In the genomic region with DNA sequence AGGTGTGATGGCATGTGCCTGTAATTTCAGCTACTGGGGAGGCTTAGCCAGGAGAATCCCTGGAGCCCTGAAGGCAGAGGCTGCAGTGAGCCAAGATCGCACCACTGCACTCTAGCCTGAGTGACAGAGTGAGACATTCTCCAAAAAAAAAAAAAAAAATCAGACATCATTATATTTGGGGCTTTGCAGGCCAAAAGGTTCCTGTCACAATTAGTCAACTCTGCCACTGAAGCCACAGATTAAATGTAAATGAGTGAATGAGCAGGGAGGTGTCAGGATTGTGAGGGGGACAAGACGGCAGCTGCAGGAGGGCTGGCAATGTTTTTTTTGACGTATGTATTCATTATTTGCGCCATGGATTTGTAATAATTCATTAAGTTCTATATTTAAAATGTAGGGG, we compare ENCODE assay signal across 15 cellular contexts. TPM values are rescaled to one million over a fixed set of nuclear protein-coding genes. Genes with fewer than 3 reads are reported as not detected.
DNase-seq lines count a peak whose midpoint lies in the region; ATAC-seq, FAIRE-seq and TF ChIP-seq lines count a peak whose summit lies in the region.
"Had no signal": no experiment of that assay in that cellular context is flagged by ENCODE, and none has a peak within 500 bp of the region (broad histone marks: within the 10 kb centered on the region; RNA-seq: fewer than 3 reads in every experiment).

No MANE protein-coding gene starts in this region.

- no peak overlapping the region for H3K27ac ChIP-seq in CD8-positive, alpha-beta T cell (ENCODE audit: low read depth, low read length)
- no peak overlapping the region for H3K27ac ChIP-seq in keratinocyte (ENCODE audit: control insufficient read depth, insufficient read depth, low read length)
- H3K27ac ChIP-seq: 22Rv1 had no signal

- intact Hi-C loops in activated CD8-positive, alpha-beta T cell treated with anti-CD3 and anti-CD28 coated beads for 36 hours (cut with micrococcal nuclease): loop anchor here (5.0 kb wide), 1 partner anchor 83 kb away; no protein-coding TSS in a partner anchor
- intact Hi-C loops in CD8-positive, alpha-beta T cell (cut with DNase I, micrococcal nuclease): loop anchor here (5.0 to 10.0 kb wide), 5 partner anchors 120 to 772 kb away; a partner anchor contains a TSS

- H3K79me2 ChIP-seq in keratinocyte (ENCODE audit: control insufficient read depth, insufficient read depth, low read length): peaks cover 37% of the 10 kb centered on the region

- dilution Hi-C loops in keratinocyte (cut with MboI; ENCODE audit: extremely low pct_ligation_motif_present, low sequenced_read_pairs): no loop called here

- CTCF ChIA-PET in activated CD8-positive, alpha-beta T cell treated with anti-CD3 and anti-CD28 coated beads for 36 hours (lab: Charles Lee): no interaction called here
- CTCF ChIA-PET in activated CD8-positive, alpha-beta T cell treated with anti-CD3 and anti-CD28 coated beads, Interleukin-2, amount 10 ng/mL, durations not matched to agents 7 days and 5 days (lab: Charles Lee): no interaction called here
- CTCF ChIA-PET in CD8-positive, alpha-beta T cell (lab: Charles Lee): no interaction called here
- CTCF ChIA-PET in activated CD4-positive, alpha-beta memory T cell treated with anti-CD3 and anti-CD28 coated beads, Interleukin-2, amount 10 ng/mL, durations not matched to agents 7 days and 5 days (lab: Charles Lee): no interaction called here

- H3K36me3 ChIP-seq in CD8-positive, alpha-beta T cell (ENCODE audit: insufficient read depth, low read length): peaks cover 5% of the 10 kb centered on the region
- H3K36me3 ChIP-seq in keratinocyte (ENCODE audit: control insufficient read depth in 2 of 2, extremely low read depth in 1 of 2, insufficient read depth in 2 of 2, low read length in 2 of 2): peaks cover 2 to 6% of the 10 kb centered on the region in 2 experiments

- no peaks in the 10 kb centered on the region for H3K9me1 ChIP-seq in keratinocyte (ENCODE audit: control insufficient read depth, extremely low read depth, insufficient read depth, low read length)

- H3K4me3 Mint-ChIP-seq in activated CD8-positive, alpha-beta T cell treated with anti-CD3 and anti-CD28 coated beads for 36 hours: no peak overlapping the region
- H3K4me3 Mint-ChIP-seq in activated CD8-positive, alpha-beta T cell treated with anti-CD3 and anti-CD28 coated beads, Interleukin-2, amount 10 ng/mL, durations not matched to agents 7 days and 5 days: no peak overlapping the region
- H3K4me3 Mint-ChIP-seq in CD8-positive, alpha-beta T cell: no peak overlapping the region
- no peak overlapping the region for H3K4me3 Mint-ChIP-seq in activated CD4-positive, alpha-beta memory T cell treated with anti-CD3 and anti-CD28 coated beads, Interleukin-2, amount 10 ng/mL, durations not matched to agents 7 days and 5 days

- no peaks in the 10 kb centered on the region for H3K9me3 Mint-ChIP-seq in activated CD8-positive, alpha-beta T cell treated with anti-CD3 and anti-CD28 coated beads for 36 hours
- no peaks in the 10 kb centered on the region for H3K9me3 Mint-ChIP-seq in activated CD8-positive, alpha-beta T cell treated with anti-CD3 and anti-CD28 coated beads, Interleukin-2, amount 10 ng/mL, durations not matched to agents 7 days and 5 days (ENCODE audit: insufficient read depth)
- H3K9me3 Mint-ChIP-seq in CD8-positive, alpha-beta T cell: no peaks in the 10 kb centered on the region
- H3K9me3 Mint-ChIP-seq in activated CD4-positive, alpha-beta memory T cell treated with anti-CD3 and anti-CD28 coated beads, Interleukin-2, amount 10 ng/mL, durations not matched to agents 7 days and 5 days: no peaks in the 10 kb centered on the region

- no peaks in the 10 kb centered on the region for H4K20me1 ChIP-seq in keratinocyte (ENCODE audit: control insufficient read depth, extremely low read depth, insufficient read depth, low read length)

- H3K27me3 ChIP-seq in CD8-positive, alpha-beta T cell (ENCODE audit: insufficient read depth, low read length): no peaks in the 10 kb centered on the region
- H3K27me3 ChIP-seq in keratinocyte (ENCODE audit: control insufficient read depth, extremely low read depth, insufficient read depth, low read length): no peaks in the 10 kb centered on the region

- TF ChIP-seq CTCF in activated CD8-positive, alpha-beta T cell treated with anti-CD3 and anti-CD28 coated beads for 36 hours (IDR thresholded peaks at IDR 0.05): no peak
- no peak for TF ChIP-seq CTCF in CD8-positive, alpha-beta T cell (IDR thresholded peaks at IDR 0.05)
- TF ChIP-seq CTCF in keratinocyte (optimal IDR thresholded peaks at IDR 0.05 in 1 of 3, IDR thresholded peaks at IDR 0.05 in 1 of 3, conservative IDR thresholded peaks at IDR 0.05 in 1 of 3; ENCODE audit: extremely low read depth in 1 of 3, insufficient read depth in 2 of 3, low read length in 3 of 3): no peak

- FAIRE-seq in keratinocyte (lab: Jason Lieb, UNC): no peak
- FAIRE-seq: G401.6, GM19239, H1 had no signal

- H3K4me1 ChIP-seq in CD8-positive, alpha-beta T cell (ENCODE audit: insufficient read depth, low read length): peaks cover 21% of the 10 kb centered on the region
- no peaks in the 10 kb centered on the region for H3K4me1 ChIP-seq in keratinocyte (ENCODE audit: control insufficient read depth, extremely low read depth, insufficient read depth, low read length)

- no peak for ATAC-seq in activated CD8-positive, alpha-beta T cell treated with anti-CD3 and anti-CD28 coated beads for 36 hours
- ATAC-seq in activated CD8-positive, alpha-beta T cell treated with anti-CD3 and anti-CD28 coated beads, Interleukin-2, amount 10 ng/mL, durations not matched to agents 7 days and 5 days: no peak
- no peak for ATAC-seq in CD8-positive, alpha-beta T cell
- ATAC-seq in HG03521 (IDR thresholded peaks at IDR 0.05; ENCODE audit: unreplicated experiment) (no peak), GM19467 (IDR thresholded peaks at IDR 0.05; ENCODE audit: unreplicated experiment) (no peak)

- H3K27ac Mint-ChIP-seq in activated CD8-positive, alpha-beta T cell treated with anti-CD3 and anti-CD28 coated beads for 36 hours: no peak overlapping the region
- no peak overlapping the region for H3K27ac Mint-ChIP-seq in activated CD8-positive, alpha-beta T cell treated with anti-CD3 and anti-CD28 coated beads, Interleukin-2, amount 10 ng/mL, durations not matched to agents 7 days and 5 days
- peak overlapping the region; percentile 45 for H3K27ac Mint-ChIP-seq in CD8-positive, alpha-beta T cell
- peak overlapping the region; percentile 31 for H3K27ac Mint-ChIP-seq in activated CD4-positive, alpha-beta memory T cell treated with anti-CD3 and anti-CD28 coated beads, Interleukin-2, amount 10 ng/mL, durations not matched to agents 7 days and 5 days

- no peaks in the 10 kb centered on the region for H3K27me3 Mint-ChIP-seq in activated CD8-positive, alpha-beta T cell treated with anti-CD3 and anti-CD28 coated beads for 36 hours
- no peaks in the 10 kb centered on the region for H3K27me3 Mint-ChIP-seq in activated CD8-positive, alpha-beta T cell treated with anti-CD3 and anti-CD28 coated beads, Interleukin-2, amount 10 ng/mL, durations not matched to agents 7 days and 5 days (ENCODE audit: low read depth)
- no peaks in the 10 kb centered on the region for H3K27me3 Mint-ChIP-seq in CD8-positive, alpha-beta T cell (ENCODE audit: low read depth)
- no peaks in the 10 kb centered on the region for H3K27me3 Mint-ChIP-seq in activated CD4-positive, alpha-beta memory T cell treated with anti-CD3 and anti-CD28 coated beads, Interleukin-2, amount 10 ng/mL, durations not matched to agents 7 days and 5 days

- peak overlapping the region; percentile 25 for H3K4me2 ChIP-seq in keratinocyte (ENCODE audit: control insufficient read depth, extremely low read depth, insufficient read depth, low read depth, low read length)

- no peaks in the 10 kb centered on the region for H3K9me3 ChIP-seq in CD8-positive, alpha-beta T cell (ENCODE audit: low read length)
- no peaks in the 10 kb centered on the region for H3K9me3 ChIP-seq in keratinocyte (ENCODE audit: control insufficient read depth, low read depth, low read length)
- H3K9me3 ChIP-seq: HAP-1 had no signal

- H3K9ac ChIP-seq in keratinocyte (ENCODE audit: control insufficient read depth, extremely low read depth, insufficient read depth, low read length): no peak overlapping the region

- POLR2A ChIA-PET in activated CD8-positive, alpha-beta T cell treated with anti-CD3 and anti-CD28 coated beads for 36 hours (lab: Charles Lee): interaction anchor here (1.0 kb wide), 1 partner anchor 12 kb away, joined by 3 read pairs; no protein-coding TSS in a partner anchor
- POLR2A ChIA-PET in activated CD8-positive, alpha-beta T cell treated with anti-CD3 and anti-CD28 coated beads, Interleukin-2, amount 10 ng/mL, durations not matched to agents 7 days and 5 days (lab: Charles Lee): no interaction called here
- POLR2A ChIA-PET in CD8-positive, alpha-beta T cell (lab: Charles Lee): no interaction called here
- POLR2A ChIA-PET in activated CD4-positive, alpha-beta memory T cell treated with anti-CD3 and anti-CD28 coated beads, Interleukin-2, amount 10 ng/mL, durations not matched to agents 7 days and 5 days (lab: Charles Lee): no interaction called here

- DNase-seq in activated CD8-positive, alpha-beta T cell treated with anti-CD3 and anti-CD28 coated beads for 36 hours: peak; percentile 20
- DNase-seq in activated CD8-positive, alpha-beta T cell treated with anti-CD3 and anti-CD28 coated beads, Interleukin-2, amount 10 ng/mL, durations not matched to agents 7 days and 5 days: no peak
- DNase-seq in CD8-positive, alpha-beta T cell: no peak
- DNase-seq in activated CD4-positive, alpha-beta memory T cell treated with anti-CD3 and anti-CD28 coated beads, Interleukin-2, amount 10 ng/mL, durations not matched to agents 7 days and 5 days: no peak
- DNase-seq in keratinocyte (ENCODE audit: low read depth, low spot score) (no peak), dedifferentiated amniotic fluid mesenchymal stem cell (ENCODE audit: extremely low spot score) (no peak)
- DNase-seq: DMS79, EL had no signal

- H3K4me3 ChIP-seq in CD8-positive, alpha-beta T cell (ENCODE audit: low read depth, low read length): no peak overlapping the region
- H3K4me3 ChIP-seq in keratinocyte (ENCODE audit: control insufficient read depth in 2 of 3, extremely low read depth in 1 of 3, insufficient read depth in 2 of 3, low read depth in 1 of 3, low read length in 3 of 3): no peak overlapping the region
- H3K4me3 ChIP-seq: HAP-1 had no signal

- H3K4me1 Mint-ChIP-seq in activated CD8-positive, alpha-beta T cell treated with anti-CD3 and anti-CD28 coated beads for 36 hours (ENCODE audit: low read depth): peaks cover 38% of the 10 kb centered on the region
- peaks cover 59% of the 10 kb centered on the region for H3K4me1 Mint-ChIP-seq in activated CD8-positive, alpha-beta T cell treated with anti-CD3 and anti-CD28 coated beads, Interleukin-2, amount 10 ng/mL, durations not matched to agents 7 days and 5 days (ENCODE audit: low read depth)
- H3K4me1 Mint-ChIP-seq in CD8-positive, alpha-beta T cell (ENCODE audit: low read depth): peaks cover 63% of the 10 kb centered on the region
- peaks cover 67% of the 10 kb centered on the region for H3K4me1 Mint-ChIP-seq in activated CD4-positive, alpha-beta memory T cell treated with anti-CD3 and anti-CD28 coated beads, Interleukin-2, amount 10 ng/mL, durations not matched to agents 7 days and 5 days

- no peak overlapping the region for H2AFZ ChIP-seq in keratinocyte (ENCODE audit: control insufficient read depth, low read length)

- H3K36me3 Mint-ChIP-seq in activated CD8-positive, alpha-beta T cell treated with anti-CD3 and anti-CD28 coated beads for 36 hours (ENCODE audit: low read depth): peaks cover 30% of the 10 kb centered on the region
- H3K36me3 Mint-ChIP-seq in activated CD8-positive, alpha-beta T cell treated with anti-CD3 and anti-CD28 coated beads, Interleukin-2, amount 10 ng/mL, durations not matched to agents 7 days and 5 days (ENCODE audit: low read depth): peaks cover 64% of the 10 kb centered on the region
- H3K36me3 Mint-ChIP-seq in CD8-positive, alpha-beta T cell: peaks cover 59% of the 10 kb centered on the region
- H3K36me3 Mint-ChIP-seq in activated CD4-positive, alpha-beta memory T cell treated with anti-CD3 and anti-CD28 coated beads, Interleukin-2, amount 10 ng/mL, durations not matched to agents 7 days and 5 days (ENCODE audit: low read depth): peaks cover 65% of the 10 kb centered on the region

RNA-seq across cellular contexts. Expression of a gene that starts 3.3 kb away (rescaled TPM):
- 1 to 10 TPM; 5.8 to 7.9 TPM for total RNA-seq in activated CD8-positive, alpha-beta T cell treated with anti-CD3 and anti-CD28 coated beads for 36 hours
- total RNA-seq in activated CD8-positive, alpha-beta T cell treated with anti-CD3 and anti-CD28 coated beads, Interleukin-2, amount 10 ng/mL, durations not matched to agents 7 days and 5 days: 10 to 100 TPM; 18.6 to 22.8 TPM
- 10 to 100 TPM; 16.4 to 17.0 TPM for total RNA-seq in CD8-positive, alpha-beta T cell
- 10 to 100 TPM; 19.9 to 23.8 TPM for total RNA-seq in activated CD4-positive, alpha-beta memory T cell treated with anti-CD3 and anti-CD28 coated beads, Interleukin-2, amount 10 ng/mL, durations not matched to agents 7 days and 5 days
- polyA plus RNA-seq in keratinocyte: 6.5 to 9.4 TPM (median 9.3 TPM) in 3 replicates
- polyA plus RNA-seq in keratinocyte (2011; ENCODE audit: low read depth): 16.3 TPM
- polyA plus RNA-seq in keratinocyte (2011; cell fraction: cytosol; rRNA removed): 3.6 and 7.3 TPM in 2 replicates
- 9.9 and 11.6 TPM in 2 replicates for polyA plus RNA-seq in keratinocyte (2011; cell fraction: nucleus; rRNA removed)
- 6.0 and 8.5 TPM in 2 replicates for polyA plus RNA-seq in keratinocyte (2012; ENCODE audit: low replicate concordance)
- polyA minus RNA-seq in keratinocyte: 1.1 to 16.2 TPM (median 5.6 TPM) in 3 replicates
- 3.3 TPM for polyA minus RNA-seq in keratinocyte (2011; cell fraction: cytosol; rRNA and poly(A)+ RNA removed)
- 4.4 and 17.8 TPM in 2 replicates for polyA minus RNA-seq in keratinocyte (2011; cell fraction: nucleus; rRNA and poly(A)+ RNA removed)

Comparison
In these comparisons a context has a peak if more than half of its experiments do, and no peak if none do; other contexts are left out.
1. H3K27ac Mint-ChIP-seq: peak in CD8-positive, alpha-beta T cell (single experiment) and activated CD4-positive, alpha-beta memory T cell treated with anti-CD3 and anti-CD28 coated beads, Interleukin-2, amount 10 ng/mL, durations not matched to agents 7 days and 5 days (single experiment); none in activated CD8-positive, alpha-beta T cell treated with anti-CD3 and anti-CD28 coated beads for 36 hours (single experiment) and activated CD8-positive, alpha-beta T cell treated with anti-CD3 and anti-CD28 coated beads, Interleukin-2, amount 10 ng/mL, durations not matched to agents 7 days and 5 days (single experiment).